Comparison of ENCODE assay signal across 1 cellular context in genomic region chr2:28401411-28401810, GRCh38.
TF ChIP-seq lines count a peak whose summit lies in the region.

No MANE protein-coding gene starts in this region.

TF ChIP-seq in H1, 55 proteins besides CTCF, POLR2A, EP300 and RAD21:
- TF ChIP-seq CBX8 (IDR thresholded peaks at IDR 0.05; ENCODE audit: borderline replicate concordance, low read depth, low read length) (no peak), RFX5 (IDR thresholded peaks at IDR 0.05; ENCODE audit: borderline replicate concordance, low read depth, low read length) (no peak), SUZ12 (IDR thresholded peaks at IDR 0.05; ENCODE audit: low read length) (no peak), POU5F1 (IDR thresholded peaks at IDR 0.05; ENCODE audit: low read depth, low read length) (no peak), TBP (IDR thresholded peaks at IDR 0.05; ENCODE audit: low read depth, low read length) (no peak), CREB1 (IDR thresholded peaks at IDR 0.05) (no peak), ATF3 (IDR thresholded peaks at IDR 0.05; ENCODE audit: insufficient read depth, low read depth, low read length) (no peak), ZNF274 (IDR thresholded peaks at IDR 0.05; ENCODE audit: borderline replicate concordance, extremely low read depth, low read length) (no peak), SP4 (IDR thresholded peaks at IDR 0.05; ENCODE audit: low read length) (no peak), USF2 (IDR thresholded peaks at IDR 0.05; ENCODE audit: low read length) (no peak), NRF1 (IDR thresholded peaks at IDR 0.05; ENCODE audit: low read depth, low read length) (no peak), SP1 (IDR thresholded peaks at IDR 0.05; ENCODE audit: low read depth, low read length) (no peak), KDM1A (IDR thresholded peaks at IDR 0.05; ENCODE audit: borderline replicate concordance, low read length) (no peak), TEAD4 (IDR thresholded peaks at IDR 0.05; ENCODE audit: low read depth, low read length) (no peak), RNF2 (IDR thresholded peaks at IDR 0.05; ENCODE audit: borderline replicate concordance, low read depth, low read length, missing control alignments, poor library complexity, severe bottlenecking) (no peak), CHD7 (IDR thresholded peaks at IDR 0.05; ENCODE audit: insufficient replicate concordance, low read length) (no peak), NANOG (IDR thresholded peaks at IDR 0.05; ENCODE audit: insufficient read depth, low read depth, low read length, poor library complexity, severe bottlenecking) (no peak), CHD2 (IDR thresholded peaks at IDR 0.05; ENCODE audit: low read length) (no peak)
